1 cellular context compared by ENCODE assay signal in genomic region chr6:166529058-166529457, GRCh38. TPM values are rescaled to one million over a fixed set of nuclear protein-coding genes. Genes with fewer than 3 reads are reported as not detected.
"Had no signal": no experiment of that assay in that cellular context is flagged by ENCODE, and none has a peak within 500 bp of the region (broad histone marks: within the 10 kb centered on the region; RNA-seq: fewer than 3 reads in every experiment).

No MANE protein-coding gene starts in this region.

RNA-seq across cellular contexts. Expression of gene RAMACL, which starts 57.4 kb away (rescaled TPM):
- total RNA-seq: H7 had no signal
